In genomic region chr6:160967351-160967750, GRCh38 we compare ENCODE assay signal across 23 cellular contexts.
"Had no signal": no experiment of that assay in that cellular context is flagged by ENCODE, and none has a peak within 500 bp of the region (broad histone marks: within the 10 kb centered on the region; RNA-seq: fewer than 3 reads in every experiment).

No MANE protein-coding gene starts in this region.

- H3K4me3 Mint-ChIP-seq: mesothelial cell of epicardium; naive B cell; natural killer cell treated with Interleukin-12 subunit alpha and Interleukin-12 subunit beta and Interleukin-15 and Interleukin-18, amount 100 ng/mL, for 72 hours; neural crest cell; stimulated activated effector memory CD8-positive, alpha-beta T cell treated with anti-CD3 and anti-CD28 coated beads, Interleukin-12 subunit alpha, Interleukin-12 subunit beta, amount 100 ng/mL, for 72 hours had no signal

- H3K36me3 ChIP-seq: gastrocnemius medialis, neutrophil, pancreas, sigmoid colon, stomach, thyroid gland, vagina had no signal

- H3K27ac Mint-ChIP-seq: mesothelial cell of epicardium; naive B cell; natural killer cell treated with Interleukin-12 subunit alpha and Interleukin-12 subunit beta and Interleukin-15 and Interleukin-18, amount 100 ng/mL, for 72 hours; stimulated activated effector memory CD8-positive, alpha-beta T cell treated with anti-CD3 and anti-CD28 coated beads, Interleukin-12 subunit alpha, Interleukin-12 subunit beta, amount 100 ng/mL, for 72 hours had no signal

- H3K9me3 Mint-ChIP-seq: mesothelial cell of epicardium; natural killer cell treated with Interleukin-12 subunit alpha and Interleukin-12 subunit beta and Interleukin-15 and Interleukin-18, amount 100 ng/mL, for 72 hours; neural crest cell; stimulated activated effector memory CD8-positive, alpha-beta T cell treated with anti-CD3 and anti-CD28 coated beads, Interleukin-12 subunit alpha, Interleukin-12 subunit beta, amount 100 ng/mL, for 72 hours had no signal

- H3K4me3 ChIP-seq: dorsolateral prefrontal cortex, gastrocnemius medialis, mucosa of descending colon, pancreas, sigmoid colon, stomach, thyroid gland, vagina had no signal

- H3K27ac ChIP-seq: dorsolateral prefrontal cortex, gastrocnemius medialis, neutrophil, pancreas, sigmoid colon, stomach, thyroid gland, vagina had no signal

- H3K36me3 Mint-ChIP-seq: mesothelial cell of epicardium; naive B cell; natural killer cell treated with Interleukin-12 subunit alpha and Interleukin-12 subunit beta and Interleukin-15 and Interleukin-18, amount 100 ng/mL, for 72 hours; stimulated activated effector memory CD8-positive, alpha-beta T cell treated with anti-CD3 and anti-CD28 coated beads, Interleukin-12 subunit alpha, Interleukin-12 subunit beta, amount 100 ng/mL, for 72 hours had no signal

- H3K27me3 ChIP-seq: dorsolateral prefrontal cortex, gastrocnemius medialis, pancreas, sigmoid colon, stomach, thyroid gland, vagina had no signal

- ATAC-seq: gastrocnemius medialis; mucosa of descending colon; natural killer cell treated with Interleukin-12 subunit alpha and Interleukin-12 subunit beta and Interleukin-15 and Interleukin-18, amount 100 ng/mL, for 72 hours; pancreas; stimulated activated effector memory CD8-positive, alpha-beta T cell treated with anti-CD3 and anti-CD28 coated beads, Interleukin-12 subunit alpha, Interleukin-12 subunit beta, amount 100 ng/mL, for 72 hours had no signal

- DNase-seq: dorsolateral prefrontal cortex; effector CD4-positive, alpha-beta T cell; gastrocnemius medialis; head of caudate nucleus; hippocampal formation; kidney glomerular epithelial cell; mesenchymal stem cell; mucosa of descending colon; naive B cell; pancreas; sigmoid colon; stimulated activated CD4-positive, alpha-beta T cell treated with anti-CD3 and anti-CD28 coated beads, Interleukin-2, amount 100 ng/mL, for 24 hours; stimulated activated CD4-positive, alpha-beta T cell treated with anti-CD3 and anti-CD28 coated beads, Interleukin-4, amount 100 ng/mL, for 24 hours; stimulated activated naive CD4-positive, alpha-beta T cell treated with Interleukin-2 at 50 U/mL for 16 hours; stomach; thyroid gland; trophoblast cell had no signal

- H3K9me3 ChIP-seq: gastrocnemius medialis, mucosa of descending colon, neutrophil, pancreas, sigmoid colon, stomach, thyroid gland, vagina had no signal

- H3K4me1 ChIP-seq: gastrocnemius medialis, pancreas, sigmoid colon, stomach had no signal

- H3K4me1 Mint-ChIP-seq: mesothelial cell of epicardium; naive B cell; neural crest cell; stimulated activated effector memory CD8-positive, alpha-beta T cell treated with anti-CD3 and anti-CD28 coated beads, Interleukin-12 subunit alpha, Interleukin-12 subunit beta, amount 100 ng/mL, for 72 hours had no signal
